ENCODE assay signal across 14 cellular contexts in the genomic region with DNA sequence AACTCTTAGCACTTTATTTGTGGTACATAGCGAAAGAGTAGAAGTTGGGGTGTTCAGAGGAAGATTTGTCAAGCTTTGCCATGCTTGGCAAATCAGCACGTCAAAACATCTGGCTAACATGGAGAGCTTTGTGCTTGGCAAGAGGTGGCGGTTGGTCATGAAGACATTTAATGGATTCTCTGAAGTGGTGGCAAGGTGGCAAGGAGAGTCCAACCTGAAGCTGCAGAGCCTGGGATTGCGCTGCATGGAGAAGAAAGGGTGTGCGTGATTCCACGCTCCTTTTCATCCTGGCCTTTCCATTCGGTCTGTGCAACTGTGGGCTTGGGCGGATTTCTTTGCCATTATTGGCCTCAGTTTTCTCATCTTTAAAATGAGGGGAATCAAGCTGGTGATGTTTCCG. TPM values are rescaled to one million over a fixed set of nuclear protein-coding genes. Genes with fewer than 3 reads are reported as not detected.
DNase-seq lines count a peak whose midpoint lies in the region; ATAC-seq and TF ChIP-seq lines count a peak whose summit lies in the region.
"Had no signal": no experiment of that assay in that cellular context is flagged by ENCODE, and none has a peak within 500 bp of the region (broad histone marks: within the 10 kb centered on the region; RNA-seq: fewer than 3 reads in every experiment).

No MANE protein-coding gene starts in this region.

- intact Hi-C loops in transverse colon (cut with DNase I; ENCODE audit: low total_unique reads): no loop called here

- no peaks in the 10 kb centered on the region for H3K36me3 Mint-ChIP-seq in activated naive CD8-positive, alpha-beta T cell
- H3K36me3 Mint-ChIP-seq in activated naive CD8-positive, alpha-beta T cell treated with anti-CD3 and anti-CD28 coated beads for 36 hours: peaks cover 6% of the 10 kb centered on the region
- peaks cover 1% of the 10 kb centered on the region for H3K36me3 Mint-ChIP-seq in chondrocyte (ENCODE audit: low read depth)

- 89 to 100% methylated on average over 1 to 9 of the region's 9 CpGs for WGBS in transverse colon (ENCODE audit: low coverage in 1 of 2), 2 donors

- H3K4me1 ChIP-seq in mucosa of rectum (ENCODE audit: control insufficient read depth in 2 of 2, insufficient read depth in 2 of 2, low read length in 2 of 2) (peaks cover 49 to 66% of the 10 kb centered on the region in 2 donors), transverse colon (peaks cover 47 to 84% (median 77%) of the 10 kb centered on the region in 4 donors)

- H3K9me3 Mint-ChIP-seq in activated naive CD8-positive, alpha-beta T cell (ENCODE audit: low read depth): no peaks in the 10 kb centered on the region
- H3K9me3 Mint-ChIP-seq in activated naive CD8-positive, alpha-beta T cell treated with anti-CD3 and anti-CD28 coated beads for 36 hours: no peaks in the 10 kb centered on the region
- H3K9me3 Mint-ChIP-seq in chondrocyte (ENCODE audit: low read depth): no peaks in the 10 kb centered on the region
- H3K9me3 Mint-ChIP-seq: activated T-cell treated with anti-CD3 and anti-CD28 coated beads, Interleukin-2, amount 50 U/mL, for 72 hours had no signal

- DNase-seq in activated naive CD8-positive, alpha-beta T cell treated with anti-CD3 and anti-CD28 coated beads for 36 hours: no peak
- DNase-seq in chondrocyte (ENCODE audit: low spot score) (no peak), transverse colon (peak; percentile 5)
- no peak for DNase-seq in activated CD8-positive, alpha-beta memory T cell treated with anti-CD3 and anti-CD28 coated beads for 24 hours
- DNase-seq: activated CD4-positive, alpha-beta T cell treated with anti-CD3 and anti-CD28 coated beads for 1 hour; activated T-cell treated with anti-CD3 and anti-CD28 coated beads, Interleukin-2, amount 50 U/mL, for 72 hours; central memory CD4-positive, alpha-beta T cell had no signal

- no peaks in the 10 kb centered on the region for H3K27me3 Mint-ChIP-seq in activated naive CD8-positive, alpha-beta T cell
- peaks cover 7% of the 10 kb centered on the region for H3K27me3 Mint-ChIP-seq in activated naive CD8-positive, alpha-beta T cell treated with anti-CD3 and anti-CD28 coated beads for 36 hours
- H3K27me3 Mint-ChIP-seq in chondrocyte (ENCODE audit: low read depth): no peaks in the 10 kb centered on the region

- H3K4me1 Mint-ChIP-seq in activated naive CD8-positive, alpha-beta T cell (ENCODE audit: low read depth): peaks cover 67% of the 10 kb centered on the region
- peaks cover 60% of the 10 kb centered on the region for H3K4me1 Mint-ChIP-seq in activated naive CD8-positive, alpha-beta T cell treated with anti-CD3 and anti-CD28 coated beads for 36 hours
- peaks cover 78% of the 10 kb centered on the region for H3K4me1 Mint-ChIP-seq in chondrocyte (ENCODE audit: low read depth)

- H3K27me3 ChIP-seq in mucosa of rectum (ENCODE audit: control insufficient read depth in 2 of 2, insufficient read depth in 2 of 2, low read length in 2 of 2) (no peaks in the 10 kb centered on the region), transverse colon (no peaks in the 10 kb centered on the region)
- H3K27me3 ChIP-seq: tibial nerve had no signal

- no peak for TF ChIP-seq CTCF in chondrocyte (IDR thresholded peaks at IDR 0.05)
- TF ChIP-seq CTCF in transverse colon (IDR thresholded peaks at IDR 0.05): no peak

- H3K36me3 ChIP-seq in mucosa of rectum (ENCODE audit: control insufficient read depth in 2 of 2, insufficient read depth in 2 of 2, low read length in 2 of 2): peaks cover 4 to 9% of the 10 kb centered on the region in 2 donors
- H3K36me3 ChIP-seq in transverse colon: no peaks in the 10 kb centered on the region
- H3K36me3 ChIP-seq: tibial nerve had no signal

- ATAC-seq in GM21447 (IDR thresholded peaks at IDR 0.05; ENCODE audit: unreplicated experiment) (no peak), HG02623 (IDR thresholded peaks at IDR 0.05; ENCODE audit: unreplicated experiment) (no peak)
- ATAC-seq: activated T-cell treated with anti-CD3 and anti-CD28 coated beads, Interleukin-2, amount 50 U/mL, for 72 hours; K562; sciatic nerve had no signal

- no peak for TF ChIP-seq POLR2A in transverse colon (IDR thresholded peaks at IDR 0.05)

- in situ Hi-C loops in transverse colon (cut with MboI; ENCODE audit: low pct_ligation_motif_present in 1 of 4, low pct_unique_long_range_greater_than_20kb in 1 of 4, low sequenced_read_pairs in 3 of 4): no loop called here

- TF ChIP-seq EP300 in transverse colon (IDR thresholded peaks at IDR 0.05; ENCODE audit: low read depth): no peak

- H3K4me3 Mint-ChIP-seq in activated naive CD8-positive, alpha-beta T cell: peak overlapping the region; percentile 94
- H3K4me3 Mint-ChIP-seq in activated naive CD8-positive, alpha-beta T cell treated with anti-CD3 and anti-CD28 coated beads for 36 hours: no peak overlapping the region
- peak overlapping the region; percentile 84 for H3K4me3 Mint-ChIP-seq in chondrocyte (ENCODE audit: unreplicated experiment)

- H3K27ac ChIP-seq in mucosa of rectum (ENCODE audit: low read depth in 2 of 2, low read length in 2 of 2): peak overlapping the region in 1 of 2 donors; percentile 96
- peak overlapping the region; percentile 92 to 98 (median 98) for H3K27ac ChIP-seq in transverse colon

- H3K4me3 ChIP-seq in mucosa of rectum (ENCODE audit: low read length in 2 of 2) (peak overlapping the region; percentile 91 to 93), transverse colon (peak overlapping the region in 1 of 4 donors; percentile 93)
- H3K4me3 ChIP-seq: K562, tibial nerve had no signal

- H3K9me3 ChIP-seq in mucosa of rectum (ENCODE audit: control insufficient read depth in 2 of 2, low read length in 2 of 2): no peaks in the 10 kb centered on the region
- no peaks in the 10 kb centered on the region for H3K9me3 ChIP-seq in transverse colon
- H3K9me3 ChIP-seq: tibial nerve had no signal

- peak overlapping the region in 1 of 2 donors; percentile 92 for H3K9ac ChIP-seq in mucosa of rectum (ENCODE audit: low read depth in 1 of 2, low read length in 2 of 2)

- H3K27ac Mint-ChIP-seq in activated naive CD8-positive, alpha-beta T cell: peak overlapping the region; percentile 66
- no peak overlapping the region for H3K27ac Mint-ChIP-seq in activated naive CD8-positive, alpha-beta T cell treated with anti-CD3 and anti-CD28 coated beads for 36 hours
- H3K27ac Mint-ChIP-seq in chondrocyte (ENCODE audit: unreplicated experiment): peak overlapping the region; percentile 14
- H3K27ac Mint-ChIP-seq: activated T-cell treated with anti-CD3 and anti-CD28 coated beads, Interleukin-2, amount 50 U/mL, for 72 hours had no signal

RNA-seq across cellular contexts. Expression of a gene that starts 3.1 kb away (rescaled TPM):
- 10 to 100 TPM; 30.3 to 31.0 TPM for total RNA-seq in activated naive CD8-positive, alpha-beta T cell treated with anti-CD3 and anti-CD28 coated beads for 36 hours
- total RNA-seq in chondrocyte (130 to 171 TPM (median 170 TPM) in 3 replicates), transverse colon (100 to 1,000 TPM; 195 to 554 (median 359) TPM)

RNA-seq across cellular contexts. Expression of a gene that starts 55.5 kb away (rescaled TPM):
- 10 to 100 TPM; 35.2 to 40.2 TPM for total RNA-seq in activated naive CD8-positive, alpha-beta T cell treated with anti-CD3 and anti-CD28 coated beads for 36 hours
- total RNA-seq in chondrocyte: 42.2 to 53.5 TPM (median 50.3 TPM) in 3 replicates
- total RNA-seq in transverse colon: 100 to 1,000 TPM; 163 to 261 (median 224) TPM
